1 cellular context compared by ENCODE assay signal in the genomic region with DNA sequence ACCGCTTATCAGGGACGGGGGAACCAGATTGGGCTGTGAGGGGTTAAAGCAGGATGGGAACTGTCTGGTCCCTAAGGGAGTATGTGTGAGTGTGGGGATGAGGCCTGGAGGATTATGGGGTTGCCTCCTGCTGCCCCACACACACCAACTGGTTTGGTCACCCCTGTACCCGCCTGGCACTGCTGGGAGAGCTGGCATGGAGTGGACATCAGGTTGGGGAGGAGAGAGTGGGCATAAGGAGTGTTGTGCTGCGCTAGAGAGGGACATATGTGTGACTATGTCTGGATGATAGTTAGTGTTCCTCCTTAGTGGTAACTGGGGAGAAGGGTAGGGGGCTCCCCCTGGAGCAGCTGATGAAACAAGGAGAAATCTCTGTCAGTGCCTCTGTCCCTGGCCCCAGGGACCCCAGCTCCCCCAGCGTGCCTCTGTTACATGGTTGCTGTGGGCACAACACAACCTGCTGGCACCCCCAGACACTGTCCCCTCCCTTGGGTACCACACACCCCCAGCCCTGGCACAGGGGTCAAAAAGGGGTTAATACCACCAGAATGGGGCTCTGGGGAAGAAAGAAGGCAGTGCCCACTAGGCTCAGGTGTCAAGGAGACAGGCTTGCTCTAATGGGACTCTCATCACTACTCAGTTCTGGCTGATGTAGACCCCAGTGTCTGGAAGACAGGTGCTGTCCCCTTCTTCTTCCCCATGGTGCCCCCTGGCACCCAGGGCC.
TF ChIP-seq lines count a peak whose summit lies in the region.

No MANE protein-coding gene starts in this region.

TF ChIP-seq in IMR-90, 13 proteins besides CTCF, POLR2A, EP300 and RAD21:
- TF ChIP-seq RFX5 (IDR thresholded peaks at IDR 0.05; ENCODE audit: low read depth, low read length), result no peak
- no peak for TF ChIP-seq RCOR1 (IDR thresholded peaks at IDR 0.05; ENCODE audit: insufficient replicate concordance, low read length)
- TF ChIP-seq CEBPB (IDR thresholded peaks at IDR 0.05; ENCODE audit: low read depth, low read length), result no peak
